ENCODE assay signal across 1 cellular context in genomic region chr19:50601407-50602088, GRCh38.
TF ChIP-seq lines count a peak whose summit lies in the region.

No MANE protein-coding gene starts in this region.

TF ChIP-seq in K562, 482 proteins besides CTCF, POLR2A, EP300 and RAD21 (continues in another document):
- TF ChIP-seq ESRRA (IDR thresholded peaks at IDR 0.05; ENCODE audit: borderline replicate concordance, low read depth) = peak; percentile 53; the same call in 1 of the 2 replicates
- TF ChIP-seq CREB1 (IDR thresholded peaks at IDR 0.05) = peak; percentile 91
- peak; percentile 85 for TF ChIP-seq CREB1 (CRISPR knock-in tag; IDR thresholded peaks at IDR 0.05)
- peak; percentile 94 for TF ChIP-seq TAL1 (IDR thresholded peaks at IDR 0.05)
- TF ChIP-seq ZNF584 (CRISPR knock-in tag; IDR thresholded peaks at IDR 0.05; ENCODE audit: low read depth) = peak; percentile 64
- no peak for TF ChIP-seq TAF1 (IDR thresholded peaks at IDR 0.05; ENCODE audit: control insufficient read depth, extremely low read depth, insufficient read depth, low read length, severe bottlenecking)
- TF ChIP-seq TRIM24 (IDR thresholded peaks at IDR 0.05) = peak; percentile 94 to 96
- TF ChIP-seq ZNF175 (CRISPR knock-in tag; IDR thresholded peaks at IDR 0.05; ENCODE audit: low read depth) = peak; percentile 95
- TF ChIP-seq, protein P1, sequence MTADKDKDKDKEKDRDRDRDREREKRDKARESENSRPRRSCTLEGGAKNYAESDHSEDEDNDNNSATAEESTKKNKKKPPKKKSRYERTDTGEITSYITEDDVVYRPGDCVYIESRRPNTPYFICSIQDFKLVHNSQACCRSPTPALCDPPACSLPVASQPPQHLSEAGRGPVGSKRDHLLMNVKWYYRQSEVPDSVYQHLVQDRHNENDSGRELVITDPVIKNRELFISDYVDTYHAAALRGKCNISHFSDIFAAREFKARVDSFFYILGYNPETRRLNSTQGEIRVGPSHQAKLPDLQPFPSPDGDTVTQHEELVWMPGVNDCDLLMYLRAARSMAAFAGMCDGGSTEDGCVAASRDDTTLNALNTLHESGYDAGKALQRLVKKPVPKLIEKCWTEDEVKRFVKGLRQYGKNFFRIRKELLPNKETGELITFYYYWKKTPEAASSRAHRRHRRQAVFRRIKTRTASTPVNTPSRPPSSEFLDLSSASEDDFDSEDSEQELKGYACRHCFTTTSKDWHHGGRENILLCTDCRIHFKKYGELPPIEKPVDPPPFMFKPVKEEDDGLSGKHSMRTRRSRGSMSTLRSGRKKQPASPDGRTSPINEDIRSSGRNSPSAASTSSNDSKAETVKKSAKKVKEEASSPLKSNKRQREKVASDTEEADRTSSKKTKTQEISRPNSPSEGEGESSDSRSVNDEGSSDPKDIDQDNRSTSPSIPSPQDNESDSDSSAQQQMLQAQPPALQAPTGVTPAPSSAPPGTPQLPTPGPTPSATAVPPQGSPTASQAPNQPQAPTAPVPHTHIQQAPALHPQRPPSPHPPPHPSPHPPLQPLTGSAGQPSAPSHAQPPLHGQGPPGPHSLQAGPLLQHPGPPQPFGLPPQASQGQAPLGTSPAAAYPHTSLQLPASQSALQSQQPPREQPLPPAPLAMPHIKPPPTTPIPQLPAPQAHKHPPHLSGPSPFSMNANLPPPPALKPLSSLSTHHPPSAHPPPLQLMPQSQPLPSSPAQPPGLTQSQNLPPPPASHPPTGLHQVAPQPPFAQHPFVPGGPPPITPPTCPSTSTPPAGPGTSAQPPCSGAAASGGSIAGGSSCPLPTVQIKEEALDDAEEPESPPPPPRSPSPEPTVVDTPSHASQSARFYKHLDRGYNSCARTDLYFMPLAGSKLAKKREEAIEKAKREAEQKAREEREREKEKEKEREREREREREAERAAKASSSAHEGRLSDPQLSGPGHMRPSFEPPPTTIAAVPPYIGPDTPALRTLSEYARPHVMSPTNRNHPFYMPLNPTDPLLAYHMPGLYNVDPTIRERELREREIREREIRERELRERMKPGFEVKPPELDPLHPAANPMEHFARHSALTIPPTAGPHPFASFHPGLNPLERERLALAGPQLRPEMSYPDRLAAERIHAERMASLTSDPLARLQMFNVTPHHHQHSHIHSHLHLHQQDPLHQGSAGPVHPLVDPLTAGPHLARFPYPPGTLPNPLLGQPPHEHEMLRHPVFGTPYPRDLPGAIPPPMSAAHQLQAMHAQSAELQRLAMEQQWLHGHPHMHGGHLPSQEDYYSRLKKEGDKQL (CRISPR knock-in tag; IDR thresholded peaks at IDR 0.05; ENCODE audit: borderline replicate concordance) = no peak
- TF ChIP-seq THRB (CRISPR knock-in tag; conservative IDR thresholded peaks at IDR 0.05) = 0 out of 2 replicates have a peak, but pooled peaks have one; percentile 67
- TF ChIP-seq ZNF143 (CRISPR knock-in tag; IDR thresholded peaks at IDR 0.05) = no peak
- TF ChIP-seq ETV1 (tag; conservative IDR thresholded peaks at IDR 0.05; ENCODE audit: low read depth) = peak; percentile 76
- no peak for TF ChIP-seq ZNF232 (CRISPR knock-in tag; IDR thresholded peaks at IDR 0.05)
- TF ChIP-seq, protein P2, sequence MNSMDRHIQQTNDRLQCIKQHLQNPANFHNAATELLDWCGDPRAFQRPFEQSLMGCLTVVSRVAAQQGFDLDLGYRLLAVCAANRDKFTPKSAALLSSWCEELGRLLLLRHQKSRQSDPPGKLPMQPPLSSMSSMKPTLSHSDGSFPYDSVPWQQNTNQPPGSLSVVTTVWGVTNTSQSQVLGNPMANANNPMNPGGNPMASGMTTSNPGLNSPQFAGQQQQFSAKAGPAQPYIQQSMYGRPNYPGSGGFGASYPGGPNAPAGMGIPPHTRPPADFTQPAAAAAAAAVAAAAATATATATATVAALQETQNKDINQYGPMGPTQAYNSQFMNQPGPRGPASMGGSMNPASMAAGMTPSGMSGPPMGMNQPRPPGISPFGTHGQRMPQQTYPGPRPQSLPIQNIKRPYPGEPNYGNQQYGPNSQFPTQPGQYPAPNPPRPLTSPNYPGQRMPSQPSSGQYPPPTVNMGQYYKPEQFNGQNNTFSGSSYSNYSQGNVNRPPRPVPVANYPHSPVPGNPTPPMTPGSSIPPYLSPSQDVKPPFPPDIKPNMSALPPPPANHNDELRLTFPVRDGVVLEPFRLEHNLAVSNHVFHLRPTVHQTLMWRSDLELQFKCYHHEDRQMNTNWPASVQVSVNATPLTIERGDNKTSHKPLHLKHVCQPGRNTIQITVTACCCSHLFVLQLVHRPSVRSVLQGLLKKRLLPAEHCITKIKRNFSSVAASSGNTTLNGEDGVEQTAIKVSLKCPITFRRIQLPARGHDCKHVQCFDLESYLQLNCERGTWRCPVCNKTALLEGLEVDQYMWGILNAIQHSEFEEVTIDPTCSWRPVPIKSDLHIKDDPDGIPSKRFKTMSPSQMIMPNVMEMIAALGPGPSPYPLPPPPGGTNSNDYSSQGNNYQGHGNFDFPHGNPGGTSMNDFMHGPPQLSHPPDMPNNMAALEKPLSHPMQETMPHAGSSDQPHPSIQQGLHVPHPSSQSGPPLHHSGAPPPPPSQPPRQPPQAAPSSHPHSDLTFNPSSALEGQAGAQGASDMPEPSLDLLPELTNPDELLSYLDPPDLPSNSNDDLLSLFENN (IDR thresholded peaks at IDR 0.05; ENCODE audit: low read depth in 2 of 2, low read length in 2 of 2) = peak in 1 of 2 experiments; percentile 90; a peak in 2 of 4 replicates
- TF ChIP-seq ETV5 (CRISPR knock-in tag; IDR thresholded peaks at IDR 0.05; ENCODE audit: low read depth) = peak; percentile 77
- no peak for TF ChIP-seq ZNF217 (CRISPR knock-in tag; IDR thresholded peaks at IDR 0.05)
- TF ChIP-seq CHCHD3 (CRISPR knock-in tag; IDR thresholded peaks at IDR 0.05) = no peak
- no peak for TF ChIP-seq SUPT5H (IDR thresholded peaks at IDR 0.05)
- no peak for TF ChIP-seq RBM22 (IDR thresholded peaks at IDR 0.05; ENCODE audit: low read depth, low read length, poor library complexity, severe bottlenecking)
- no peak for TF ChIP-seq ZKSCAN3 (CRISPR knock-in tag; IDR thresholded peaks at IDR 0.05)
- TF ChIP-seq TCF7 (IDR thresholded peaks at IDR 0.05; ENCODE audit: borderline replicate concordance) = no peak
- TF ChIP-seq HMBOX1 (IDR thresholded peaks at IDR 0.05) = peak; percentile 87
- TF ChIP-seq ZC3H11A (IDR thresholded peaks at IDR 0.05; ENCODE audit: low read depth, low read length) = no peak
- TF ChIP-seq POLR2H (tag; IDR thresholded peaks at IDR 0.05; ENCODE audit: low read depth) = no peak
- TF ChIP-seq NCOA4 (IDR thresholded peaks at IDR 0.05; ENCODE audit: partially characterized antibody) = peak; percentile 13
- TF ChIP-seq GTF2E2 (tag; IDR thresholded peaks at IDR 0.05) = peak; percentile 22; the same call in 1 of the 2 replicates
- peak; percentile 33 to 94; a peak in 2 of 4 replicates for TF ChIP-seq HDAC1 (IDR thresholded peaks at IDR 0.05)
- TF ChIP-seq CCAR2 (IDR thresholded peaks at IDR 0.05; ENCODE audit: low read depth, low read length) = no peak
- TF ChIP-seq HDAC2 (IDR thresholded peaks at IDR 0.05) = peak; percentile 96
- no peak for TF ChIP-seq MTF1 (CRISPR knock-in tag; IDR thresholded peaks at IDR 0.05; ENCODE audit: borderline replicate concordance)
- peak; percentile 96 for TF ChIP-seq SOX6 (IDR thresholded peaks at IDR 0.05)
- no peak for TF ChIP-seq TCF7L2 (IDR thresholded peaks at IDR 0.05; ENCODE audit: low read depth, low read length)
- no peak for TF ChIP-seq ZNF280A (IDR thresholded peaks at IDR 0.05; ENCODE audit: low read depth, partially characterized antibody)
- peak; percentile 30; the same call in 1 of the 2 replicates for TF ChIP-seq RAD51 (IDR thresholded peaks at IDR 0.05; ENCODE audit: borderline replicate concordance, low read depth)
- no peak for TF ChIP-seq HOMEZ (CRISPR knock-in tag; IDR thresholded peaks at IDR 0.05)
- TF ChIP-seq BRCA1 (IDR thresholded peaks at IDR 0.05) = no peak
- TF ChIP-seq BRCA1 (CRISPR knock-in tag; IDR thresholded peaks at IDR 0.05) = no peak
- 0 out of 2 replicates have a peak, but pooled peaks have one; percentile 61 for TF ChIP-seq RHOXF2B (CRISPR knock-in tag; conservative IDR thresholded peaks at IDR 0.05)
- TF ChIP-seq DACH1 (IDR thresholded peaks at IDR 0.05; ENCODE audit: partially characterized antibody) = peak; percentile 49
- no peak for TF ChIP-seq NR2F6 (CRISPR knock-in tag; IDR thresholded peaks at IDR 0.05)
- no peak for TF ChIP-seq HNRNPL (IDR thresholded peaks at IDR 0.05; ENCODE audit: low read depth, low read length)
- peak; percentile 66 for TF ChIP-seq NFE2 (IDR thresholded peaks at IDR 0.05; ENCODE audit: low read depth)
- no peak for TF ChIP-seq ZNF586 (CRISPR knock-in tag; conservative IDR thresholded peaks at IDR 0.05)
- peak; percentile 94 to 96 for TF ChIP-seq ARNT (IDR thresholded peaks at IDR 0.05)
- peak; percentile 94 for TF ChIP-seq ATF7 (IDR thresholded peaks at IDR 0.05)
- TF ChIP-seq PREB (CRISPR knock-in tag; IDR thresholded peaks at IDR 0.05) = no peak
- TF ChIP-seq ZNF239 (CRISPR knock-in tag; IDR thresholded peaks at IDR 0.05) = no peak
- peak; percentile 77 for TF ChIP-seq ZBTB12 (CRISPR knock-in tag; IDR thresholded peaks at IDR 0.05)
- no peak for TF ChIP-seq EWSR1 (IDR thresholded peaks at IDR 0.05; ENCODE audit: borderline replicate concordance, low read depth, partially characterized antibody)
- peak; percentile 88 for TF ChIP-seq NFIC (IDR thresholded peaks at IDR 0.05)
- TF ChIP-seq MAX (CRISPR knock-in tag; IDR thresholded peaks at IDR 0.05) = no peak
- TF ChIP-seq POLR2AphosphoS2 (IDR thresholded peaks at IDR 0.05; ENCODE audit: low read length) = no peak
